9 cellular contexts compared by ENCODE assay signal in the genomic region with DNA sequence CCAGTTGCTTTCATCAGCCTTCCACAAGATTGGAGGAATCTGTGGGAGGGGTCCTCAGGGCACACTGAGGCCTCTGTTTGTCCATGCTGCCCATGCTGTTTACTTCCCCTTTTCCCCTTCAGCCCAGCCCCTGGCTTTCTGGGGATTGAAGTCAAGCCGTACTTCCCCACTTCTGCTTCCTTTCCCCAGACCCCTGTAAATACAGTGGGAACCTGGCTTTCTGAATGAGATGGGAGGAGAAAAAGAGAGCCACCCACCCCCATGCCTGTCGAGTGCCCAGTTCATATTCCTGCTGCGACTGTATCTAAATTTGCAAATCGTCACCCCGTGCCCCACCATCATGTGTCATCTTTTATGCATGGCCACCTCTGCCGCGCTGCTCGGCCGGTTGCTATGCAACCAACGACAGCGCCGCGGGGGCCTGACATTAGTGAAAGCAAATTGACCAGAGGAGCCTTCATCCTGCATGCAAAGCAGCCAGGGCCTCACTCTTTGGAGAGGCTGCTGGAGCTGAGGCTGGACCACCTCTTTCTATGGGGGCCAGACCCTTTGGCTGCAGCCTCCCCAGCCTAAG.
DNase-seq lines count a peak whose midpoint lies in the region; ATAC-seq and TF ChIP-seq lines count a peak whose summit lies in the region.
"Had no signal": no experiment of that assay in that cellular context is flagged by ENCODE, and none has a peak within 500 bp of the region (broad histone marks: within the 10 kb centered on the region; RNA-seq: fewer than 3 reads in every experiment).

No MANE protein-coding gene starts in this region.

- no peaks in the 10 kb centered on the region for H3K27me3 ChIP-seq in brain microvascular endothelial cell (replicated peaks)
- no peaks in the 10 kb centered on the region for H3K27me3 ChIP-seq in transverse colon

- ATAC-seq in GM19025 (IDR thresholded peaks at IDR 0.05; ENCODE audit: low read depth, unreplicated experiment) (peak; percentile 68), HG02981 (IDR thresholded peaks at IDR 0.05; ENCODE audit: unreplicated experiment) (peak; percentile 89)

- H3K4me1 Mint-ChIP-seq in nephron progenitor cell = no peaks in the 10 kb centered on the region
- H3K4me1 Mint-ChIP-seq in T-helper 2 cell treated with Interferon-gamma antibody and Interleukin-4, amounts not matched to agents 5 μg/mL and 100 μg/mL, for 36 hours (ENCODE audit: low read depth) = no peaks in the 10 kb centered on the region

- TF ChIP-seq CTCF in nephron progenitor cell (IDR thresholded peaks at IDR 0.05) (no peak), brain microvascular endothelial cell (IDR thresholded peaks at IDR 0.05; ENCODE audit: low read depth, low read length, missing control alignments) (no peak), transverse colon (IDR thresholded peaks at IDR 0.05) (no peak)

- H3K27ac Mint-ChIP-seq in nephron progenitor cell = no peak overlapping the region
- H3K27ac Mint-ChIP-seq in T-helper 2 cell treated with Interferon-gamma antibody and Interleukin-4, amounts not matched to agents 5 μg/mL and 100 μg/mL, for 36 hours = no peak overlapping the region

- no peaks in the 10 kb centered on the region for H3K9me3 ChIP-seq in transverse colon

- H3K4me3 ChIP-seq in brain microvascular endothelial cell (ENCODE audit: low read depth, low read length) = no peak overlapping the region
- H3K4me3 ChIP-seq in transverse colon = no peak overlapping the region
- H3K4me3 ChIP-seq: lung had no signal

- H3K9me3 Mint-ChIP-seq in nephron progenitor cell = peaks cover 67% of the 10 kb centered on the region
- H3K9me3 Mint-ChIP-seq in T-helper 2 cell treated with Interferon-gamma antibody and Interleukin-4, amounts not matched to agents 5 μg/mL and 100 μg/mL, for 36 hours = no peaks in the 10 kb centered on the region

- WGBS in transverse colon (ENCODE audit: low coverage in 1 of 2), 2 donors = 0 to 7% methylated on average over 5 to 13 of the region's 13 CpGs

- no peak for TF ChIP-seq EP300 in transverse colon (IDR thresholded peaks at IDR 0.05; ENCODE audit: low read depth)

- no peaks in the 10 kb centered on the region for H3K36me3 Mint-ChIP-seq in nephron progenitor cell (ENCODE audit: low read depth)
- no peaks in the 10 kb centered on the region for H3K36me3 Mint-ChIP-seq in T-helper 2 cell treated with Interferon-gamma antibody and Interleukin-4, amounts not matched to agents 5 μg/mL and 100 μg/mL, for 36 hours (ENCODE audit: low read depth)

- DNase-seq in NCI-H2227 (lab: John Stamatoyannopoulos, UW; ENCODE audit: unreplicated experiment) (peak; percentile 92), nephron progenitor cell (peak; percentile 23), brain microvascular endothelial cell (no peak), putamen (ENCODE audit: low spot score) (no peak), transverse colon (no peak)
- no peak for DNase-seq in T-helper 2 cell treated with Interferon-gamma antibody and Interleukin-4, amounts not matched to agents 5 μg/mL and 100 μg/mL, for 36 hours (ENCODE audit: low spot score)

- H3K4me3 Mint-ChIP-seq in nephron progenitor cell = no peak overlapping the region
- no peak overlapping the region for H3K4me3 Mint-ChIP-seq in T-helper 2 cell treated with Interferon-gamma antibody and Interleukin-4, amounts not matched to agents 5 μg/mL and 100 μg/mL, for 36 hours

- in situ Hi-C loops in brain microvascular endothelial cell (cut with HindIII; ENCODE audit: low pct_ligation_motif_present, low sequenced_read_pairs) (no loop called here), transverse colon (cut with MboI; ENCODE audit: low pct_ligation_motif_present in 1 of 4, low pct_unique_long_range_greater_than_20kb in 1 of 4, low sequenced_read_pairs in 3 of 4) (no loop called here)

- intact Hi-C loops in transverse colon (cut with DNase I; ENCODE audit: low total_unique reads) = no loop called here

- H3K27ac ChIP-seq in brain microvascular endothelial cell (no peak overlapping the region), transverse colon (no peak overlapping the region)

- H3K36me3 ChIP-seq in brain microvascular endothelial cell (replicated peaks) (no peaks in the 10 kb centered on the region), transverse colon (no peaks in the 10 kb centered on the region)

- no peaks in the 10 kb centered on the region for H3K4me1 ChIP-seq in transverse colon

- TF ChIP-seq POLR2A in transverse colon (IDR thresholded peaks at IDR 0.05) = no peak

- H3K27me3 Mint-ChIP-seq in nephron progenitor cell (ENCODE audit: low read depth, poor library complexity) = peaks cover 17% of the 10 kb centered on the region
- peaks cover 3% of the 10 kb centered on the region for H3K27me3 Mint-ChIP-seq in T-helper 2 cell treated with Interferon-gamma antibody and Interleukin-4, amounts not matched to agents 5 μg/mL and 100 μg/mL, for 36 hours (ENCODE audit: low read depth)

Comparison
In these comparisons a context has a peak if more than half of its experiments do, and no peak if none do; other contexts are left out.
1. DNase-seq: peak in NCI-H2227 (single experiment) and nephron progenitor cell (single experiment); none in brain microvascular endothelial cell (single experiment), T-helper 2 cell treated with Interferon-gamma antibody and Interleukin-4, amounts not matched to agents 5 μg/mL and 100 μg/mL, for 36 hours (single experiment), putamen (single experiment) and transverse colon (single experiment).